2 cellular contexts compared by ENCODE assay signal in genomic region chr11:7449196-7449840, GRCh38.
TF ChIP-seq lines count a peak whose summit lies in the region.

No MANE protein-coding gene starts in this region.

TF ChIP-seq in GM12878, 131 proteins besides CTCF, POLR2A, EP300 and RAD21:
- peak; percentile 47; the same call in 1 of the 2 replicates for TF ChIP-seq IKZF1 (conservative IDR thresholded peaks at IDR 0.05)
- peak; percentile 24 to 30; a peak in 2 of 4 replicates for TF ChIP-seq IKZF2 (IDR thresholded peaks at IDR 0.05)
- TF ChIP-seq SMC3 (IDR thresholded peaks at IDR 0.05; ENCODE audit: borderline replicate concordance, low read length) = no peak

TF ChIP-seq in WTC11, 78 proteins besides CTCF, POLR2A, EP300 and RAD21:
- TF ChIP-seq ZNF232 (CRISPR knock-in tag; IDR thresholded peaks at IDR 0.05) (no peak), ZNF512 (CRISPR knock-in tag; IDR thresholded peaks at IDR 0.05; ENCODE audit: borderline replicate concordance) (no peak), IRF2 (CRISPR knock-in tag; IDR thresholded peaks at IDR 0.05; ENCODE audit: borderline replicate concordance, low read depth) (no peak), ZNF317 (CRISPR knock-in tag; IDR thresholded peaks at IDR 0.05; ENCODE audit: borderline replicate concordance, low read depth) (no peak), ZNF423 (CRISPR knock-in tag; IDR thresholded peaks at IDR 0.05) (no peak), ZNF425 (CRISPR knock-in tag; conservative IDR thresholded peaks at IDR 0.05) (no peak), STAT6 (CRISPR knock-in tag; conservative IDR thresholded peaks at IDR 0.05; ENCODE audit: low read depth) (no peak), ERG (CRISPR knock-in tag; IDR thresholded peaks at IDR 0.05) (no peak), ZNF281 (CRISPR knock-in tag; IDR thresholded peaks at IDR 0.05) (no peak), NFATC4 (CRISPR knock-in tag; IDR thresholded peaks at IDR 0.05) (no peak), TEAD1 (CRISPR knock-in tag; IDR thresholded peaks at IDR 0.05) (no peak), FOXP4 (CRISPR knock-in tag; IDR thresholded peaks at IDR 0.05) (no peak), ZNF396 (CRISPR knock-in tag; IDR thresholded peaks at IDR 0.05; ENCODE audit: borderline replicate concordance) (no peak), IRF1 (CRISPR knock-in tag; IDR thresholded peaks at IDR 0.05) (no peak), E2F5 (CRISPR knock-in tag; IDR thresholded peaks at IDR 0.05) (no peak), MXD4 (CRISPR knock-in tag; IDR thresholded peaks at IDR 0.05; ENCODE audit: borderline replicate concordance) (no peak), ZNF263 (CRISPR knock-in tag; IDR thresholded peaks at IDR 0.05; ENCODE audit: low read depth) (no peak), MYBL2 (CRISPR knock-in tag; IDR thresholded peaks at IDR 0.05) (no peak)
